Comparison of ENCODE assay signal across 1 cellular context in genomic region chr9:113468716-113469448, GRCh38.
TF ChIP-seq lines count a peak whose summit lies in the region.

No MANE protein-coding gene starts in this region.

TF ChIP-seq in IMR-90, 13 proteins besides CTCF, POLR2A, EP300 and RAD21:
- no peak for TF ChIP-seq RFX5 (IDR thresholded peaks at IDR 0.05; ENCODE audit: low read depth, low read length)
TF ChIP-seq in IMR-90: peak in this region for 0.
